8 cellular contexts compared by ENCODE assay signal in genomic region chr10:69914373-69915268, GRCh38.
DNase-seq lines count a peak whose midpoint lies in the region; ATAC-seq and TF ChIP-seq lines count a peak whose summit lies in the region.

No MANE protein-coding gene starts in this region.

- no peaks in the 10 kb centered on the region for H3K36me3 Mint-ChIP-seq in activated CD4-positive, alpha-beta memory T cell treated with anti-CD3 and anti-CD28 coated beads for 36 hours

- peak; percentile 50 for ATAC-seq in GM21619 (IDR thresholded peaks at IDR 0.05; ENCODE audit: unreplicated experiment)
- ATAC-seq in HG03097 (IDR thresholded peaks at IDR 0.05; ENCODE audit: low FRiP score, unreplicated experiment), result no peak

- H3K4me1 Mint-ChIP-seq in activated CD4-positive, alpha-beta memory T cell treated with anti-CD3 and anti-CD28 coated beads for 36 hours (ENCODE audit: low read depth), result no peaks in the 10 kb centered on the region

- POLR2A ChIA-PET in activated CD4-positive, alpha-beta memory T cell treated with anti-CD3 and anti-CD28 coated beads for 36 hours (lab: Charles Lee), result no interaction called here

- DNase-seq in AG09319 (ENCODE audit: extremely low read depth, low read depth), result peak; percentile 31
- peak; percentile 20 for DNase-seq in NCI-H2227 treated with DMSO at 0.1 percent for 48 hours (lab: John Stamatoyannopoulos, UW)
- DNase-seq in activated CD4-positive, alpha-beta memory T cell treated with anti-CD3 and anti-CD28 coated beads for 36 hours, result peak; percentile 69
- peak; percentile 5 for DNase-seq in effector CD8-positive, alpha-beta T cell (lab: John Stamatoyannopoulos, UW)
- DNase-seq in lung microvascular endothelial cell (ENCODE audit: low read depth in 2 of 2), result peak; percentile 73 to 86
- DNase-seq in stimulated activated CD8-positive, alpha-beta memory T cell treated with anti-CD3 and anti-CD28 coated beads, Interleukin-12 subunit alpha, Interleukin-12 subunit beta, amount 100 ng/mL, for 4 hours (ENCODE audit: low read depth), result peak; percentile 14

- CTCF ChIA-PET in activated CD4-positive, alpha-beta memory T cell treated with anti-CD3 and anti-CD28 coated beads for 36 hours (lab: Charles Lee), result interaction anchor here (0.5 to 3.8 kb wide), 42 partner anchors 9 to 399 kb away, joined by 3 to 35 read pairs (median 4); no protein-coding TSS in a partner anchor

- no peak overlapping the region for H3K4me3 Mint-ChIP-seq in activated CD4-positive, alpha-beta memory T cell treated with anti-CD3 and anti-CD28 coated beads for 36 hours

- H3K27ac Mint-ChIP-seq in activated CD4-positive, alpha-beta memory T cell treated with anti-CD3 and anti-CD28 coated beads for 36 hours, result no peak overlapping the region

- intact Hi-C loops in activated CD4-positive, alpha-beta memory T cell treated with anti-CD3 and anti-CD28 coated beads for 36 hours (cut with micrococcal nuclease), result loop anchor here (5.0 to 10.0 kb wide), 2 partner anchors 270 to 397 kb away; no protein-coding TSS in a partner anchor

- no peaks in the 10 kb centered on the region for H3K9me3 Mint-ChIP-seq in activated CD4-positive, alpha-beta memory T cell treated with anti-CD3 and anti-CD28 coated beads for 36 hours

- TF ChIP-seq CTCF in AG09319 (IDR thresholded peaks at IDR 0.05; ENCODE audit: low read depth, low read length), result peak; percentile 96

- peaks cover 2% of the 10 kb centered on the region for H3K27me3 Mint-ChIP-seq in activated CD4-positive, alpha-beta memory T cell treated with anti-CD3 and anti-CD28 coated beads for 36 hours

Comparison
In these comparisons a context has a peak if more than half of its experiments do, and no peak if none do; other contexts are left out.
1. DNase-seq: peak in every context shown above with its lines; median percentile 80 in lung microvascular endothelial cell; 69 in activated CD4-positive, alpha-beta memory T cell treated with anti-CD3 and anti-CD28 coated beads for 36 hours; 31 in AG09319; 20 in NCI-H2227 treated with DMSO at 0.1 percent for 48 hours; 14 in stimulated activated CD8-positive, alpha-beta memory T cell treated with anti-CD3 and anti-CD28 coated beads, Interleukin-12 subunit alpha, Interleukin-12 subunit beta, amount 100 ng/mL, for 4 hours; 5 in effector CD8-positive, alpha-beta T cell.